8 cellular contexts compared by ENCODE assay signal in the genomic region with DNA sequence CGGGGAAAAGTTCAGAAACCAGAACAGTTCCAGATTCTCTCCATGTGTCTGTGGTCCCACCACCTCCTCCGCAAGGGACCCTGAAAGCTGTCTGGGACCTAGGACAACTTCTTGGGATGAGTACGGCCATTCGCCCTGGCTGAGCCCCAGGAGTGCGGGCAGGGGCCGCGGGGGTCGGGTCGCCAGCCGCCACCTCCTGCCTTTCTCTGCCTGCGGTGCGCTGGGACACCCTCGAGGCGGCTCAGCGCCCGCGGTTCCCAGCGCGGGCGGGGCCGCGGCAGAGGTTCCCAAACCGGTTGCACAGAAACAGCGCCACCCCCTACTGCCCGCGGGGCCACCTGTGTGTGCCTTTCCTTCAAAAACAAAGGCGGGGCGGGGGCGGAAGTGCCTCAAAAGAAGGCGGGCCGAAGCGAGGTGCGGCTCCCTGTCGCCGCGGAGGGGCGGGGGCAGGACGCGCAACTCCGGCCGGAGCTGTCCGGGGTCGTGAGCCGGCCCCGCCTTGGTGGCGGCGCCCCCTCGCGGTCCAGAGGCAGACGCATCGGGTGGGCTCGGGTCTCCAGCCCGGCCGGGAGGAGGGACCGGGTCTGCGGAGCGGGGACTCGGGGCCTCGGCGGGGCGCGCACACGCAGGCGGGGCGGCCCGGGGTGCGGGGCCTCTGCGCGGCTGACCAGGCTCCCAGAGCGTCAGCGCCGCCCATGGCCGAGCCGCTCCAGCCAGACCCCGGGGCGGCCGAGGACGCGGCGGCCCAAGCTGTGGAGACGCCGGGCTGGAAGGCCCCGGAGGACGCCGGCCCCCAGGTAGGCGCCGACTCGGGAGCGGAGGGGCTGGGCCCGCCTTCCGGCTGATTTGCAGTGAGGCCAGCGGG. TPM values are rescaled to one million over a fixed set of nuclear protein-coding genes. Genes with fewer than 3 reads are reported as not detected.
A peak's percentile ranks its signal among the peaks of the same experiment; 100 is the strongest.
DNase-seq lines count a peak whose midpoint lies in the region; ATAC-seq and TF ChIP-seq lines count a peak whose summit lies in the region.

A gene with protein sequence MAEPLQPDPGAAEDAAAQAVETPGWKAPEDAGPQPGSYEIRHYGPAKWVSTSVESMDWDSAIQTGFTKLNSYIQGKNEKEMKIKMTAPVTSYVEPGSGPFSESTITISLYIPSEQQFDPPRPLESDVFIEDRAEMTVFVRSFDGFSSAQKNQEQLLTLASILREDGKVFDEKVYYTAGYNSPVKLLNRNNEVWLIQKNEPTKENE (plus strand): TSS at position 423 of the 865 bp plus-strand sequence. CDS start 273 bp downstream, at position 696.

- peak within 1 kb of the TSS; percentile 76 to 77 for H3K27ac Mint-ChIP-seq in activated naive CD4-positive, alpha-beta T cell treated with anti-CD3 and anti-CD28 coated beads, Interleukin-2, amount 50 U/mL, for 72 hours
- H3K27ac Mint-ChIP-seq in glutamatergic neuron (ENCODE audit: unreplicated experiment) (peak within 1 kb of the TSS; percentile 22), osteocyte (ENCODE audit: unreplicated experiment) (peak within 1 kb of the TSS; percentile 73)

- H3K36me3 Mint-ChIP-seq in activated naive CD4-positive, alpha-beta T cell treated with anti-CD3 and anti-CD28 coated beads, Interleukin-2, amount 50 U/mL, for 72 hours: peaks cover 5 to 28% of the 10 kb centered on the region in 2 donors
- peaks cover 11% of the 10 kb centered on the region for H3K36me3 Mint-ChIP-seq in glutamatergic neuron (ENCODE audit: unreplicated experiment)
- H3K36me3 Mint-ChIP-seq in osteocyte (ENCODE audit: unreplicated experiment): peaks cover 27% of the 10 kb centered on the region

- H3K27ac ChIP-seq in thymus (ENCODE audit: low read depth): peak within 1 kb of the TSS; percentile 93

- no peaks in the 10 kb centered on the region for H3K9me3 Mint-ChIP-seq in activated naive CD4-positive, alpha-beta T cell treated with anti-CD3 and anti-CD28 coated beads, Interleukin-2, amount 50 U/mL, for 72 hours
- peaks cover 5% of the 10 kb centered on the region for H3K9me3 Mint-ChIP-seq in glutamatergic neuron (ENCODE audit: unreplicated experiment)
- no peaks in the 10 kb centered on the region for H3K9me3 Mint-ChIP-seq in osteocyte (ENCODE audit: unreplicated experiment)

- H3K27me3 Mint-ChIP-seq in glutamatergic neuron (ENCODE audit: unreplicated experiment) (peaks cover 3% of the 10 kb centered on the region), osteocyte (ENCODE audit: unreplicated experiment) (no peaks in the 10 kb centered on the region)

- ATAC-seq in HG02610 (IDR thresholded peaks at IDR 0.05; ENCODE audit: unreplicated experiment): peak; percentile 91
- peak; percentile 89 to 92 for ATAC-seq in activated naive CD4-positive, alpha-beta T cell treated with anti-CD3 and anti-CD28 coated beads, Interleukin-2, amount 50 U/mL, for 72 hours

- peaks cover 5% of the 10 kb centered on the region for H3K4me1 Mint-ChIP-seq in glutamatergic neuron (ENCODE audit: low read depth, unreplicated experiment)
- H3K4me1 Mint-ChIP-seq in osteocyte (ENCODE audit: unreplicated experiment): peaks cover 14% of the 10 kb centered on the region

- POLR2A ChIA-PET in GM10248 (lab: Yijun Ruan, JAX): interaction anchor here (1.0 kb wide), 1 partner anchor 12 kb away, joined by 5 read pairs; no protein-coding TSS in a partner anchor

- peaks cover 21% of the 10 kb centered on the region for H3K36me3 ChIP-seq in thymus (ENCODE audit: control insufficient read depth, insufficient read depth)

- TF ChIP-seq CTCF in GM10248 (IDR thresholded peaks at IDR 0.05; ENCODE audit: control extremely low read depth, extremely low read depth, low read depth, missing control alignments) (peak; percentile 65), glutamatergic neuron (IDR thresholded peaks at IDR 0.05; ENCODE audit: partially characterized antibody, unreplicated experiment) (peak; percentile 86), osteocyte (IDR thresholded peaks at IDR 0.05) (peak; percentile 85)

- H3K27me3 ChIP-seq in thymus (ENCODE audit: control insufficient read depth, insufficient read depth): no peaks in the 10 kb centered on the region

- H3K9me3 ChIP-seq in thymus (ENCODE audit: control insufficient read depth): no peaks in the 10 kb centered on the region

- H3K4me3 ChIP-seq in thymus (ENCODE audit: low read length): peak within 1 kb of the TSS; percentile 99

- H3K4me3 Mint-ChIP-seq in glutamatergic neuron (ENCODE audit: unreplicated experiment) (peak within 1 kb of the TSS; percentile 89), osteocyte (ENCODE audit: unreplicated experiment) (peak within 1 kb of the TSS; percentile 86)

- peak; percentile 92 for DNase-seq in GM10248 (ENCODE audit: extremely low spot score)
- DNase-seq in NCI-H1092 treated with DMSO at 0.1 percent for 48 hours (lab: John Stamatoyannopoulos, UW): peak; percentile 81
- DNase-seq in SKM-1 (lab: John Stamatoyannopoulos, UW; ENCODE audit: unreplicated experiment): peak; percentile 87
- DNase-seq in activated naive CD4-positive, alpha-beta T cell treated with anti-CD3 and anti-CD28 coated beads, Interleukin-2, amount 50 U/mL, for 72 hours (ENCODE audit: low spot score in 2 of 2): peak; percentile 85 to 92
- peak; percentile 98 for DNase-seq in glutamatergic neuron
- peak; percentile 94 for DNase-seq in osteocyte (ENCODE audit: extremely low spot score, unreplicated experiment)

- CTCF ChIA-PET in GM10248 (lab: Yijun Ruan, JAX): interaction anchor here (0.6 to 3.3 kb wide), 19 partner anchors 10 to 288 kb away, joined by 3 to 29 read pairs (median 4); no protein-coding TSS in a partner anchor

- WGBS in thymus: under 1% methylated on average over 92 of the region's 92 CpGs

- H3K4me1 ChIP-seq in thymus (ENCODE audit: control insufficient read depth, insufficient read depth, low read length): peaks cover 3% of the 10 kb centered on the region

RNA-seq across cellular contexts. Expression of the gene that starts here (rescaled TPM):
- 10 to 100 TPM; 30.9 to 34.0 TPM for total RNA-seq in activated naive CD4-positive, alpha-beta T cell treated with anti-CD3 and anti-CD28 coated beads, Interleukin-2, amount 50 U/mL, for 72 hours
- total RNA-seq in glutamatergic neuron (ENCODE audit: unreplicated experiment) (53.0 TPM), osteocyte (33.9 and 36.8 TPM in 2 replicates)
- polyA plus RNA-seq in thymus: 26.0 TPM

Comparison
In these comparisons a context has a peak if more than half of its experiments do, and no peak if none do; other contexts are left out.
1. Peak in every context shown above with its lines: DNase-seq, ATAC-seq, H3K4me3 ChIP-seq and H3K27ac ChIP-seq.
2. H3K27ac Mint-ChIP-seq: peak in every context shown above with its lines; median percentile 76 in activated naive CD4-positive, alpha-beta T cell treated with anti-CD3 and anti-CD28 coated beads, Interleukin-2, amount 50 U/mL, for 72 hours; 73 in osteocyte; 22 in glutamatergic neuron.